ENCODE assay signal across 23 cellular contexts in the genomic region with DNA sequence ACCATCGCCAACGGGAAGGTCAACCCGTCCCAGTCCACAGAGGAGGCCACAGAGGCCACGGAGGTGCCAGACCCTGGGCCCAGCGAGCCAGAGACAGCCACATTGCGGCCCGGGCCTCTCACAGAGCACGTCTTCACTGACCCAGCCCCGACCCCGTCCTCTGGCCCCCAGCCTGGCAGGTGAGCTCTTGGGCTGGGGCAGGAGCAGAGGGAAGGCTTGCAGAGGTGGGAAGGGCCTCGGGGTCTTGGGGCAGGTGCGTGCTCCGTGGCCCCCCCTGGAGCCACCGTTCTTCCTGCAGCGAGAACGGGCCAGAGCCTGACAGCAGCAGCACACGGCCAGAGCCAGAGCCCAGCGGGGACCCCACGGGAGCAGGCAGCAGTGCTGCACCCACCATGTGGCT.
"Had no signal": no experiment of that assay in that cellular context is flagged by ENCODE, and none has a peak within 500 bp of the region (broad histone marks: within the 10 kb centered on the region; RNA-seq: fewer than 3 reads in every experiment).

No MANE protein-coding gene starts in this region.

- FAIRE-seq: endometrium had no signal

- H3K27ac ChIP-seq: esophagus squamous epithelium, neutrophil, psoas muscle, spleen, stomach, thoracic aorta, transverse colon had no signal

- H3K9me3 ChIP-seq: esophagus squamous epithelium, neutrophil, psoas muscle, spleen, stomach, thoracic aorta, transverse colon had no signal

- DNase-seq: cortex of kidney; dorsolateral prefrontal cortex; effector memory CD4-positive, alpha-beta T cell; esophagus squamous epithelium; foreskin fibroblast; left colon; left ventricle myocardium superior; mesendoderm; naive B cell; psoas muscle; retina; spleen; stimulated activated CD4-positive, alpha-beta T cell treated with anti-CD3 and anti-CD28 coated beads, Interleukin-15, amount 100 ng/mL, for 24 hours; stimulated activated CD4-positive, alpha-beta T cell treated with anti-CD3 and anti-CD28 coated beads, Interleukin-1b, Interleukin-23, amount 100 ng/mL, for 48 hours; stimulated activated CD4-positive, alpha-beta T cell treated with anti-CD3 and anti-CD28 coated beads, Interleukin-4, amount 100 ng/mL, for 4 hours; stimulated activated naive CD4-positive, alpha-beta T cell; stomach; transverse colon had no signal

- H3K27me3 ChIP-seq: dorsolateral prefrontal cortex, esophagus squamous epithelium, spleen, stomach, transverse colon had no signal

- ATAC-seq: left colon, left ventricle myocardium superior, psoas muscle, sciatic nerve had no signal

- H3K4me3 ChIP-seq: dorsolateral prefrontal cortex, esophagus squamous epithelium, lung, psoas muscle, spleen, stomach, thoracic aorta, transverse colon had no signal
